In genomic region chr10:95656291-95657164, GRCh38 we compare ENCODE assay signal across 1 cellular context.
TF ChIP-seq lines count a peak whose summit lies in the region.

ALDH18A1 (minus strand) TSS chr10:95656711; CDS start chr10:95653377, 3,334 bp downstream.

TF ChIP-seq in HepG2, 621 proteins besides CTCF, POLR2A, EP300 and RAD21 (continued from another document and continues in another):
- TF ChIP-seq, protein P1, sequence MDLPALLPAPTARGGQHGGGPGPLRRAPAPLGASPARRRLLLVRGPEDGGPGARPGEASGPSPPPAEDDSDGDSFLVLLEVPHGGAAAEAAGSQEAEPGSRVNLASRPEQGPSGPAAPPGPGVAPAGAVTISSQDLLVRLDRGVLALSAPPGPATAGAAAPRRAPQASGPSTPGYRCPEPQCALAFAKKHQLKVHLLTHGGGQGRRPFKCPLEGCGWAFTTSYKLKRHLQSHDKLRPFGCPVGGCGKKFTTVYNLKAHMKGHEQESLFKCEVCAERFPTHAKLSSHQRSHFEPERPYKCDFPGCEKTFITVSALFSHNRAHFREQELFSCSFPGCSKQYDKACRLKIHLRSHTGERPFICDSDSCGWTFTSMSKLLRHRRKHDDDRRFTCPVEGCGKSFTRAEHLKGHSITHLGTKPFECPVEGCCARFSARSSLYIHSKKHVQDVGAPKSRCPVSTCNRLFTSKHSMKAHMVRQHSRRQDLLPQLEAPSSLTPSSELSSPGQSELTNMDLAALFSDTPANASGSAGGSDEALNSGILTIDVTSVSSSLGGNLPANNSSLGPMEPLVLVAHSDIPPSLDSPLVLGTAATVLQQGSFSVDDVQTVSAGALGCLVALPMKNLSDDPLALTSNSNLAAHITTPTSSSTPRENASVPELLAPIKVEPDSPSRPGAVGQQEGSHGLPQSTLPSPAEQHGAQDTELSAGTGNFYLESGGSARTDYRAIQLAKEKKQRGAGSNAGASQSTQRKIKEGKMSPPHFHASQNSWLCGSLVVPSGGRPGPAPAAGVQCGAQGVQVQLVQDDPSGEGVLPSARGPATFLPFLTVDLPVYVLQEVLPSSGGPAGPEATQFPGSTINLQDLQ (CRISPR knock-in tag; IDR thresholded peaks at IDR 0.05) = 0 out of 2 replicates have a peak, but pooled peaks have one; percentile 74
- TF ChIP-seq AGO1 (IDR thresholded peaks at IDR 0.05; ENCODE audit: low read depth, low read length, poor library complexity, severe bottlenecking) = peak; percentile 100
- TF ChIP-seq, protein P2, sequence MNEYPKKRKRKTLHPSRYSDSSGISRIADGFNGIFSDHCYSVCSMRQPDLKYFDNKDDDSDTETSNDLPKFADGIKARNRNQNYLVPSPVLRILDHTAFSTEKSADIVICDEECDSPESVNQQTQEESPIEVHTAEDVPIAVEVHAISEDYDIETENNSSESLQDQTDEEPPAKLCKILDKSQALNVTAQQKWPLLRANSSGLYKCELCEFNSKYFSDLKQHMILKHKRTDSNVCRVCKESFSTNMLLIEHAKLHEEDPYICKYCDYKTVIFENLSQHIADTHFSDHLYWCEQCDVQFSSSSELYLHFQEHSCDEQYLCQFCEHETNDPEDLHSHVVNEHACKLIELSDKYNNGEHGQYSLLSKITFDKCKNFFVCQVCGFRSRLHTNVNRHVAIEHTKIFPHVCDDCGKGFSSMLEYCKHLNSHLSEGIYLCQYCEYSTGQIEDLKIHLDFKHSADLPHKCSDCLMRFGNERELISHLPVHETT (CRISPR knock-in tag; conservative IDR thresholded peaks at IDR 0.05) = no peak
- no peak for TF ChIP-seq CEBPZ (IDR thresholded peaks at IDR 0.05; ENCODE audit: low read length)
- TF ChIP-seq, protein P3, sequence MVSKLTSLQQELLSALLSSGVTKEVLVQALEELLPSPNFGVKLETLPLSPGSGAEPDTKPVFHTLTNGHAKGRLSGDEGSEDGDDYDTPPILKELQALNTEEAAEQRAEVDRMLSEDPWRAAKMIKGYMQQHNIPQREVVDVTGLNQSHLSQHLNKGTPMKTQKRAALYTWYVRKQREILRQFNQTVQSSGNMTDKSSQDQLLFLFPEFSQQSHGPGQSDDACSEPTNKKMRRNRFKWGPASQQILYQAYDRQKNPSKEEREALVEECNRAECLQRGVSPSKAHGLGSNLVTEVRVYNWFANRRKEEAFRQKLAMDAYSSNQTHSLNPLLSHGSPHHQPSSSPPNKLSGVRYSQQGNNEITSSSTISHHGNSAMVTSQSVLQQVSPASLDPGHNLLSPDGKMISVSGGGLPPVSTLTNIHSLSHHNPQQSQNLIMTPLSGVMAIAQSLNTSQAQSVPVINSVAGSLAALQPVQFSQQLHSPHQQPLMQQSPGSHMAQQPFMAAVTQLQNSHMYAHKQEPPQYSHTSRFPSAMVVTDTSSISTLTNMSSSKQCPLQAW (CRISPR knock-in tag; IDR thresholded peaks at IDR 0.05) = peak; percentile 64; the same call in 1 of the 2 replicates
- TF ChIP-seq, protein P4, sequence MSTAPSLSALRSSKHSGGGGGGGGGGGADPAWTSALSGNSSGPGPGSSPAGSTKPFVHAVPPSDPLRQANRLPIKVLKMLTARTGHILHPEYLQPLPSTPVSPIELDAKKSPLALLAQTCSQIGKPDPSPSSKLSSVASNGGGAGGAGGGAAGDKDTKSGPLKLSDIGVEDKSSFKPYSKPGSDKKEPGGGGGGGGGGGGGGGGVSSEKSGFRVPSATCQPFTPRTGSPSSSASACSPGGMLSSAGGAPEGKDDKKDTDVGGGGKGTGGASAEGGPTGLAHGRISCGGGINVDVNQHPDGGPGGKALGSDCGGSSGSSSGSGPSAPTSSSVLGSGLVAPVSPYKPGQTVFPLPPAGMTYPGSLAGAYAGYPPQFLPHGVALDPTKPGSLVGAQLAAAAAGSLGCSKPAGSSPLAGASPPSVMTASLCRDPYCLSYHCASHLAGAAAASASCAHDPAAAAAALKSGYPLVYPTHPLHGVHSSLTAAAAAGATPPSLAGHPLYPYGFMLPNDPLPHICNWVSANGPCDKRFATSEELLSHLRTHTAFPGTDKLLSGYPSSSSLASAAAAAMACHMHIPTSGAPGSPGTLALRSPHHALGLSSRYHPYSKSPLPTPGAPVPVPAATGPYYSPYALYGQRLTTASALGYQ (CRISPR knock-in tag; IDR thresholded peaks at IDR 0.05) = peak; percentile 65
- peak; percentile 82; the same call in 1 of the 2 replicates for TF ChIP-seq ZFP36L1 (CRISPR knock-in tag; IDR thresholded peaks at IDR 0.05)
- TF ChIP-seq FOXO4 (CRISPR knock-in tag; conservative IDR thresholded peaks at IDR 0.05) = no peak
- no peak for TF ChIP-seq HOXA7 (CRISPR knock-in tag; IDR thresholded peaks at IDR 0.05)
- 0 out of 2 replicates have a peak, but pooled peaks have one; percentile 74 for TF ChIP-seq ZSCAN20 (CRISPR knock-in tag; IDR thresholded peaks at IDR 0.05; ENCODE audit: borderline replicate concordance)
- TF ChIP-seq NR3C1 (CRISPR knock-in tag; IDR thresholded peaks at IDR 0.05) = no peak
- no peak for TF ChIP-seq SMARCE1 (IDR thresholded peaks at IDR 0.05; ENCODE audit: borderline replicate concordance)
- TF ChIP-seq ARNTL (CRISPR knock-in tag; IDR thresholded peaks at IDR 0.05) = peak; percentile 96
- no peak; the same call in 1 of the 2 replicates for TF ChIP-seq ZMYM3 (CRISPR knock-in tag; IDR thresholded peaks at IDR 0.05)
- no peak for TF ChIP-seq FOXA1 (IDR thresholded peaks at IDR 0.05)
- peak; percentile 56; the same call in 1 of the 2 replicates for TF ChIP-seq FOXA1 (CRISPR knock-in tag; IDR thresholded peaks at IDR 0.05)
- 0 out of 2 replicates have a peak, but pooled peaks have one; percentile 18 for TF ChIP-seq ZNF552 (CRISPR knock-in tag; IDR thresholded peaks at IDR 0.05; ENCODE audit: borderline replicate concordance)
- peak; percentile 81 for TF ChIP-seq KMT2B (CRISPR knock-in tag; IDR thresholded peaks at IDR 0.05)
- TF ChIP-seq, protein P5, sequence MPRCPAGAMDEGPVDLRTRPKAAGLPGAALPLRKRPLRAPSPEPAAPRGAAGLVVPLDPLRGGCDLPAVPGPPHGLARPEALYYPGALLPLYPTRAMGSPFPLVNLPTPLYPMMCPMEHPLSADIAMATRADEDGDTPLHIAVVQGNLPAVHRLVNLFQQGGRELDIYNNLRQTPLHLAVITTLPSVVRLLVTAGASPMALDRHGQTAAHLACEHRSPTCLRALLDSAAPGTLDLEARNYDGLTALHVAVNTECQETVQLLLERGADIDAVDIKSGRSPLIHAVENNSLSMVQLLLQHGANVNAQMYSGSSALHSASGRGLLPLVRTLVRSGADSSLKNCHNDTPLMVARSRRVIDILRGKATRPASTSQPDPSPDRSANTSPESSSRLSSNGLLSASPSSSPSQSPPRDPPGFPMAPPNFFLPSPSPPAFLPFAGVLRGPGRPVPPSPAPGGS (CRISPR knock-in tag; IDR thresholded peaks at IDR 0.05) = peak; percentile 87
- peak; percentile 67 for TF ChIP-seq ZNF792 (CRISPR knock-in tag; IDR thresholded peaks at IDR 0.05)
- TF ChIP-seq ZNF891 (CRISPR knock-in tag; IDR thresholded peaks at IDR 0.05) = peak; percentile 93
- TF ChIP-seq ZNF101 (CRISPR knock-in tag; IDR thresholded peaks at IDR 0.05; ENCODE audit: borderline replicate concordance, low read depth) = peak; percentile 36; the same call in 1 of the 2 replicates
- no peak for TF ChIP-seq AFF4 (CRISPR knock-in tag; IDR thresholded peaks at IDR 0.05)
- TF ChIP-seq ZFP1 (CRISPR knock-in tag; IDR thresholded peaks at IDR 0.05) = no peak; the same call in 1 of the 2 replicates
- TF ChIP-seq MIXL1 (CRISPR knock-in tag; IDR thresholded peaks at IDR 0.05) = peak; percentile 70
- no peak for TF ChIP-seq LCORL (IDR thresholded peaks at IDR 0.05)
- TF ChIP-seq LCORL (CRISPR knock-in tag; IDR thresholded peaks at IDR 0.05) = peak; percentile 63
- peak; percentile 75; the same call in 1 of the 2 replicates for TF ChIP-seq ZNF879 (CRISPR knock-in tag; IDR thresholded peaks at IDR 0.05)
- TF ChIP-seq GATA4 (IDR thresholded peaks at IDR 0.05; ENCODE audit: borderline replicate concordance, low read depth) = no peak
- TF ChIP-seq, protein P6, sequence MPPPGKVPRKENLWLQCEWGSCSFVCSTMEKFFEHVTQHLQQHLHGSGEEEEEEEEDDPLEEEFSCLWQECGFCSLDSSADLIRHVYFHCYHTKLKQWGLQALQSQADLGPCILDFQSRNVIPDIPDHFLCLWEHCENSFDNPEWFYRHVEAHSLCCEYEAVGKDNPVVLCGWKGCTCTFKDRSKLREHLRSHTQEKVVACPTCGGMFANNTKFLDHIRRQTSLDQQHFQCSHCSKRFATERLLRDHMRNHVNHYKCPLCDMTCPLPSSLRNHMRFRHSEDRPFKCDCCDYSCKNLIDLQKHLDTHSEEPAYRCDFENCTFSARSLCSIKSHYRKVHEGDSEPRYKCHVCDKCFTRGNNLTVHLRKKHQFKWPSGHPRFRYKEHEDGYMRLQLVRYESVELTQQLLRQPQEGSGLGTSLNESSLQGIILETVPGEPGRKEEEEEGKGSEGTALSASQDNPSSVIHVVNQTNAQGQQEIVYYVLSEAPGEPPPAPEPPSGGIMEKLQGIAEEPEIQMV (CRISPR knock-in tag; IDR thresholded peaks at IDR 0.05; ENCODE audit: low read depth) = peak; percentile 32; the same call in 1 of the 2 replicates
- TF ChIP-seq NPAS2 (CRISPR knock-in tag; IDR thresholded peaks at IDR 0.05; ENCODE audit: borderline replicate concordance) = no peak
- TF ChIP-seq POLR2AphosphoS5 (IDR thresholded peaks at IDR 0.05; ENCODE audit: low read depth, low read length) = peak; percentile 59; the same call in 1 of the 2 replicates
- TF ChIP-seq RBFOX2 (IDR thresholded peaks at IDR 0.05; ENCODE audit: low read depth, low read length) = peak; percentile 97
- no peak for TF ChIP-seq CHD4 (IDR thresholded peaks at IDR 0.05; ENCODE audit: borderline replicate concordance, low read length)
- no peak for TF ChIP-seq RFXANK (CRISPR knock-in tag; IDR thresholded peaks at IDR 0.05)
- no peak; the same call in 1 of the 2 replicates for TF ChIP-seq SIN3B (IDR thresholded peaks at IDR 0.05; ENCODE audit: low read length)
- TF ChIP-seq ZNF619 (CRISPR knock-in tag; IDR thresholded peaks at IDR 0.05) = peak; percentile 90
- TF ChIP-seq, protein P7, sequence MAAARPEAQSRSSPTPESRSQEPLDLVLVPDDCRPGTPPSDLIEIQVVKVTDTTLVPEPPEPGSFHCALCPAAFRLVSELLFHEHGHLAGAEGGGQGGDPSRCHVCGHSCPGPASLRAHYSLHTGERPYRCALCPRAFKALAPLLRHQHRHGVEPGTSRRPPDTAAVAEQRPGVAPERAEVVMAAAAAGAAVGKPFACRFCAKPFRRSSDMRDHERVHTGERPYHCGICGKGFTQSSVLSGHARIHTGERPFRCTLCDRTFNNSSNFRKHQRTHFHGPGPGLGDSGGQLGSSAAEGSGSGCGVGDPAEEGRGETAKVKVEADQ (CRISPR knock-in tag; IDR thresholded peaks at IDR 0.05; ENCODE audit: borderline replicate concordance) = peak; percentile 38; the same call in 1 of the 2 replicates
- TF ChIP-seq ZNF484 (CRISPR knock-in tag; IDR thresholded peaks at IDR 0.05; ENCODE audit: borderline replicate concordance, low read depth) = no peak
- TF ChIP-seq DMAP1 (CRISPR knock-in tag; IDR thresholded peaks at IDR 0.05) = peak; percentile 95; the same call in 1 of the 2 replicates
- no peak for TF ChIP-seq SMYD3 (CRISPR knock-in tag; IDR thresholded peaks at IDR 0.05)
- TF ChIP-seq ATF1 (CRISPR knock-in tag; IDR thresholded peaks at IDR 0.05) = no peak
- TF ChIP-seq ZNF10 (CRISPR knock-in tag; IDR thresholded peaks at IDR 0.05; ENCODE audit: borderline replicate concordance, low read depth) = no peak
